Comparison of ENCODE assay signal across 20 cellular contexts in the genomic region with DNA sequence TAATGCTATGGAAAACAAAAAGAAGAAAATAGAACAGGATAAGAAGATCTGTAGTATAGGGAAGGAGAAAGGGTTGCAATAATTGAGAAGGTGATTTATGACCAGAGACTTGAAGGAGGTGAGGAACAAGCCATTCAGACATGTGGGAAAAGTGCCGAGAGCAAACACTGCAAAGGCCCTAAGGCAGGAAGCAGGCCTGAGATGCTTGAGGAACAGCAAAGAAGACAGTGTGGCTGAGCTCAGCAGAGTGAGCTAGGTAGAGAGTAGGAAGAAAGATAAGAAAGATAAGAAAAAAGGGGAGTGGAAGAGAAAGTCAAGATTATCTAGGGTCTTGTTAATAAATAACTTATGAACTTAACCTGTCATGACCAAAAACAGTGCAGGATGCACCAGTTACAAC.
DNase-seq lines count a peak whose midpoint lies in the region; ATAC-seq and TF ChIP-seq lines count a peak whose summit lies in the region.
"Had no signal": no experiment of that assay in that cellular context is flagged by ENCODE, and none has a peak within 500 bp of the region (broad histone marks: within the 10 kb centered on the region; RNA-seq: fewer than 3 reads in every experiment).

No MANE protein-coding gene starts in this region.

- H3K9me3 Mint-ChIP-seq in effector memory CD8-positive, alpha-beta T cell: peaks cover 4 to 16% of the 10 kb centered on the region in 2 donors

- H3K79me2 ChIP-seq in hepatocyte (no peaks in the 10 kb centered on the region), osteoblast (ENCODE audit: insufficient read depth, low read length) (no peaks in the 10 kb centered on the region)

- H3K4me1 Mint-ChIP-seq in effector memory CD8-positive, alpha-beta T cell (ENCODE audit: low read depth in 2 of 2): no peaks in the 10 kb centered on the region
- H3K4me1 Mint-ChIP-seq: CD4-positive, CD25-positive, alpha-beta regulatory T cell; CD8-positive, alpha-beta memory T cell; IgD-negative memory B cell had no signal

- H3K4me3 ChIP-seq in hepatocyte (no peak overlapping the region), osteoblast (ENCODE audit: insufficient read depth, low read length) (no peak overlapping the region)

- H3K4me1 ChIP-seq in hepatocyte (ENCODE audit: insufficient read depth) (peaks cover 6% of the 10 kb centered on the region), osteoblast (ENCODE audit: insufficient read depth, low read length) (no peaks in the 10 kb centered on the region)
- H3K4me1 ChIP-seq: BE2C had no signal

- H3K27ac ChIP-seq in hepatocyte (no peak overlapping the region), osteoblast (ENCODE audit: low read depth, low read length) (no peak overlapping the region)

- H3K27me3 Mint-ChIP-seq in effector memory CD8-positive, alpha-beta T cell: no peaks in the 10 kb centered on the region
- H3K27me3 Mint-ChIP-seq: CD4-positive, CD25-positive, alpha-beta regulatory T cell; CD8-positive, alpha-beta memory T cell had no signal

- H3K36me3 ChIP-seq in hepatocyte (replicated peaks; ENCODE audit: insufficient read depth, low read depth) (no peaks in the 10 kb centered on the region), osteoblast (ENCODE audit: insufficient read depth, low read length) (no peaks in the 10 kb centered on the region)
- H3K36me3 ChIP-seq: BE2C had no signal

- H3K4me2 ChIP-seq in hepatocyte (no peak overlapping the region), osteoblast (ENCODE audit: insufficient read depth, low read length) (no peak overlapping the region)

- no peak overlapping the region for H3K4me3 Mint-ChIP-seq in effector memory CD8-positive, alpha-beta T cell
- H3K4me3 Mint-ChIP-seq: CD4-positive, CD25-positive, alpha-beta regulatory T cell; CD8-positive, alpha-beta memory T cell; HFFc6; IgD-negative memory B cell had no signal

- no peak for ATAC-seq in effector memory CD8-positive, alpha-beta T cell (replicated peaks)
- ATAC-seq: HCT116 had no signal

- H3K27me3 ChIP-seq in hepatocyte: no peaks in the 10 kb centered on the region
- no peaks in the 10 kb centered on the region for H3K27me3 ChIP-seq in osteoblast (ENCODE audit: insufficient read depth, low read length)
- H3K27me3 ChIP-seq: BE2C had no signal

- no peak for TF ChIP-seq CTCF in hepatocyte (IDR thresholded peaks at IDR 0.05; ENCODE audit: poor library complexity)
- no peak for TF ChIP-seq CTCF in osteoblast (IDR thresholded peaks at IDR 0.05; ENCODE audit: extremely low read depth, low read depth, low read length)

- H3K9me3 ChIP-seq in hepatocyte (ENCODE audit: low read depth) (no peaks in the 10 kb centered on the region), osteoblast (ENCODE audit: low read depth, low read length) (peaks cover 2% of the 10 kb centered on the region)
- H3K9me3 ChIP-seq: BE2C had no signal

- no peaks in the 10 kb centered on the region for H3K9me2 ChIP-seq in hepatocyte (replicated peaks; ENCODE audit: insufficient read depth)

- WGBS in hepatocyte (ENCODE audit: low lambda C conversion rate, missing lambda C conversion rate): 40% methylated on average over 1 of the region's 1 CpG

- H4K20me1 ChIP-seq in hepatocyte (ENCODE audit: insufficient read depth, poor library complexity, severe bottlenecking): no peaks in the 10 kb centered on the region
- no peaks in the 10 kb centered on the region for H4K20me1 ChIP-seq in osteoblast (ENCODE audit: insufficient read depth, low read length)

- H2AFZ ChIP-seq in hepatocyte (no peak overlapping the region), osteoblast (ENCODE audit: low read length) (no peak overlapping the region)

- H3K36me3 Mint-ChIP-seq in effector memory CD8-positive, alpha-beta T cell (ENCODE audit: insufficient read depth): no peaks in the 10 kb centered on the region
- H3K36me3 Mint-ChIP-seq: CD4-positive, CD25-positive, alpha-beta regulatory T cell; CD8-positive, alpha-beta memory T cell; IgD-negative memory B cell had no signal

- DNase-seq in NCI-H226: peak; percentile 74
- peak; percentile 33 for DNase-seq in hepatocyte (ENCODE audit: low spot score)
- DNase-seq in osteoblast (ENCODE audit: insufficient read length, low spot score, missing footprints): peak; percentile 9
- DNase-seq in activated CD8-positive, alpha-beta memory T cell treated with anti-CD3 and anti-CD28 coated beads, Interleukin-2, amount 50 U/mL, for 48 hours: no peak
- DNase-seq in SK-N-DZ (ENCODE audit: low spot score): no peak
- DNase-seq in COR-L47 (lab: John Stamatoyannopoulos, UW): no peak
- DNase-seq in effector memory CD8-positive, alpha-beta T cell: no peak
- DNase-seq: ACHN; BE2C; C1 segment of cervical spinal cord; Calu3; CD4-positive, CD25-positive, alpha-beta regulatory T cell; CD8-positive, alpha-beta memory T cell; DMS79 treated with DMSO at 0.1 percent for 48 hours; GF-D8; GOT3; H7; HFFc6 had no signal

- H3K27ac Mint-ChIP-seq in effector memory CD8-positive, alpha-beta T cell: no peak overlapping the region
- H3K27ac Mint-ChIP-seq: CD4-positive, CD25-positive, alpha-beta regulatory T cell; CD8-positive, alpha-beta memory T cell; HFFc6 had no signal

Comparison
In these comparisons a context has a peak if more than half of its experiments do, and no peak if none do; other contexts are left out.
1. DNase-seq: peak in NCI-H226 (single experiment), hepatocyte (single experiment) and osteoblast (single experiment); none in activated CD8-positive, alpha-beta memory T cell treated with anti-CD3 and anti-CD28 coated beads, Interleukin-2, amount 50 U/mL, for 48 hours (single experiment), SK-N-DZ (single experiment), COR-L47 (single experiment) and effector memory CD8-positive, alpha-beta T cell (0 of 3).